ENCODE assay signal across 19 cellular contexts in the genomic region with DNA sequence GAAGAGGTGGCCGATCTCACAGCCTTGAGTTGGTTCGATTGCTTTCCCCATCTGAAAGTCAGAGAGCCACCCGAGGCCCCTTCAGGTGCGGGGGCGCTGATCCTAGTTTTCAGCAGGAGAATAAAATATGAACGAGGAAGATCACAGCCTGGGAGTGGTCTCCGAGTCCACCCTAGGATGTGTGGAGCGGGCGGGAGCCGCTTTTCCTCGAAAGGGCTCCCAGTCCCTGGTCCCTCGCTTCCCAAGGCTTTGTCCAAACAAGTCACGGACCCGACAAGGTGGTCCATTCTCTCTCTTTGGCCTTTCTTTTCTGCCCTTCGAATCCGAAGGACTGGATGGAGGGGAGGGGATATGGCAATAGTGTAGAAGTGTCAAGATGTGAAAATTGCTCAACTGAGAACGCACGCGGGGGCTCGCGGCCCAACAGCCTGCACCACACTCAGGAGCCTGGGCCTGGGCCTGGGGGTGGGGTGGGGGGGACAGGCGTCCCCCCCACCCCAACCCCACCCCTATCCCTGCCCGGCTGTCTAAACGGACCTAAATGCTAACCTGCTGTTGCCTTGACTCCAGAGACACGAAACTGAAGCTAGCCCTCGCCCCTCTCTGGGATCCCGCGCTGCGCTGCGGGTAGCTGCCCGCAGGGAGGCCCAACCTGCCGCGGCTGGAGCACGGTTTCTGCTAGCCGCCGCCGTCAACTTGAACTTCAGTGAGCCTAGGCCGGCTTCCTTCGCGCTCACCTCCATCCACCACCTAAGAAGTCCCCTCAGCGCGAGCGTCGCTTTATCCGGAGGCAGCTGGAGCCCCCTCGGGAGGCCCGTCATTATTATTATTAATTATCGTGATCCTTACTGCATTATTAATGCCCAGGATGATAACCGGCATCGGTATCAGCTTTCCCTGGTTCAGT. TPM values are rescaled to one million over a fixed set of nuclear protein-coding genes. Genes with fewer than 3 reads are reported as not detected.
DNase-seq lines count a peak whose midpoint lies in the region; ATAC-seq and TF ChIP-seq lines count a peak whose summit lies in the region.
"Had no signal": no experiment of that assay in that cellular context is flagged by ENCODE, and none has a peak within 500 bp of the region (broad histone marks: within the 10 kb centered on the region; RNA-seq: fewer than 3 reads in every experiment).

No MANE protein-coding gene starts in this region.

- H3K18ac ChIP-seq in mesendoderm (ENCODE audit: low read length): peak overlapping the region; percentile 54

- CTCF ChIA-PET in CD4-positive, alpha-beta T cell (lab: Charles Lee): no interaction called here

- H3K4me2 ChIP-seq in mesendoderm (ENCODE audit: low read length): peak overlapping the region; percentile 44
- H3K4me2 ChIP-seq: BLaER1 treated with 17β-estradiol and CSF1 and Interleukin-3, amounts not matched to agents 10 nM and 100 nM had no signal

- peaks cover 94% of the 10 kb centered on the region for H3K27me3 Mint-ChIP-seq in CD4-positive, alpha-beta T cell

- no peak for TF ChIP-seq CTCF in CD4-positive, alpha-beta T cell (IDR thresholded peaks at IDR 0.05)
- TF ChIP-seq CTCF in BE2C (IDR thresholded peaks at IDR 0.05; ENCODE audit: low read depth, low read length): no peak

- H2AK5ac ChIP-seq in mesendoderm (ENCODE audit: low read length): no peak overlapping the region

- POLR2A ChIA-PET in CD4-positive, alpha-beta T cell (lab: Charles Lee): interaction anchor here (0.7 kb wide), 1 partner anchor 19 kb away, joined by 3 read pairs; no protein-coding TSS in a partner anchor

- peak overlapping the region; percentile 85 for H3K56ac ChIP-seq in mesendoderm (ENCODE audit: low read length)

- H3K79me2 ChIP-seq in mesendoderm (ENCODE audit: control insufficient read depth, insufficient read depth, low read length): peaks cover 21% of the 10 kb centered on the region

- peak overlapping the region; percentile 37 for H2BK15ac ChIP-seq in mesendoderm (replicated peaks; ENCODE audit: low read depth)

- WGBS in mesendoderm (ENCODE audit: extremely low coverage, insufficient coverage, low lambda C conversion rate): no CpG with 5 or more reads among the region's 50 CpGs

- H3K36me3 ChIP-seq in HUES6 (ENCODE audit: control insufficient read depth, insufficient read depth, low read length) (peaks cover 17% of the 10 kb centered on the region), mesendoderm (ENCODE audit: control insufficient read depth, insufficient read depth, low read length) (peaks cover 1% of the 10 kb centered on the region), BE2C (no peaks in the 10 kb centered on the region)
- H3K36me3 ChIP-seq: BLaER1 treated with 17β-estradiol and CSF1 and Interleukin-3, amounts not matched to agents 10 nM and 100 nM; heart left ventricle had no signal

- ATAC-seq in CD4-positive, alpha-beta T cell (ENCODE audit: poor library complexity): no peak
- no peak for ATAC-seq in GM21390 (IDR thresholded peaks at IDR 0.05; ENCODE audit: unreplicated experiment)
- no peak for ATAC-seq in GM18520 (IDR thresholded peaks at IDR 0.05; ENCODE audit: unreplicated experiment)
- no peak for ATAC-seq in GM18870 (IDR thresholded peaks at IDR 0.05; ENCODE audit: unreplicated experiment)
- ATAC-seq: body of pancreas, heart left ventricle had no signal

- H3K23ac ChIP-seq in mesendoderm (ENCODE audit: low read length): peak overlapping the region; percentile 32

- H4K5ac ChIP-seq in mesendoderm (ENCODE audit: low read length): no peak overlapping the region

- peak overlapping the region; percentile 51 for H3K4me3 Mint-ChIP-seq in CD4-positive, alpha-beta T cell
- H3K4me3 Mint-ChIP-seq: activated B cell treated with CpG ODN at 0.5 μM for 24 hours; activated T-cell treated with anti-CD3 and anti-CD28 coated beads, Interleukin-2, amount 50 U/mL, for 4 hours; HFFc6; stimulated activated naive CD8-positive, alpha-beta T cell treated with anti-CD3 and anti-CD28 coated beads, Interleukin-15, Interleukin-2, amounts not matched to agents 100 ng/mL and 50 ng/mL, for 24 hours had no signal

- H3K4me1 ChIP-seq in HUES6 (ENCODE audit: control insufficient read depth, insufficient read depth, low read length) (peaks cover 65% of the 10 kb centered on the region), mesendoderm (ENCODE audit: control insufficient read depth, low read depth, low read length) (peaks cover 12% of the 10 kb centered on the region), BE2C (no peaks in the 10 kb centered on the region)
- H3K4me1 ChIP-seq: BLaER1 treated with 17β-estradiol and CSF1 and Interleukin-3, amounts not matched to agents 10 nM and 100 nM had no signal

- H3K27ac ChIP-seq in CD4-positive, alpha-beta T cell (ENCODE audit: low read depth, low read length): no peak overlapping the region
- H3K27ac ChIP-seq in HUES6 (ENCODE audit: low read depth, low read length) (no peak overlapping the region), mesendoderm (ENCODE audit: low read depth, low read length) (peak overlapping the region; percentile 81)
- H3K27ac ChIP-seq: BLaER1 treated with 17β-estradiol and CSF1 and Interleukin-3, amounts not matched to agents 10 nM and 100 nM; body of pancreas; heart left ventricle had no signal

- no peak overlapping the region for H3K27ac Mint-ChIP-seq in CD4-positive, alpha-beta T cell
- H3K27ac Mint-ChIP-seq: activated B cell treated with CpG ODN at 0.5 μM for 24 hours; HFFc6; stimulated activated naive CD8-positive, alpha-beta T cell treated with anti-CD3 and anti-CD28 coated beads, Interleukin-15, Interleukin-2, amounts not matched to agents 100 ng/mL and 50 ng/mL, for 24 hours had no signal

- peak overlapping the region; percentile 31 for H2BK120ac ChIP-seq in mesendoderm (ENCODE audit: low read depth, low read length)

- peaks cover under 1% of the 10 kb centered on the region for H3K9me3 Mint-ChIP-seq in CD4-positive, alpha-beta T cell
- H3K9me3 Mint-ChIP-seq: activated T-cell treated with anti-CD3 and anti-CD28 coated beads, Interleukin-2, amount 50 U/mL, for 4 hours; HFFc6; stimulated activated naive CD8-positive, alpha-beta T cell treated with anti-CD3 and anti-CD28 coated beads, Interleukin-15, Interleukin-2, amounts not matched to agents 100 ng/mL and 50 ng/mL, for 24 hours had no signal

- DNase-seq in CD4-positive, alpha-beta T cell: no peak
- DNase-seq in cerebellar cortex (ENCODE audit: low spot score) (peak; percentile 56), mesendoderm (peak; percentile 77), BE2C (no peak)
- DNase-seq: activated B cell treated with CpG ODN at 0.5 μM for 24 hours; activated T-cell treated with anti-CD3 and anti-CD28 coated beads, Interleukin-2, amount 50 U/mL, for 4 hours; body of pancreas; GF-D8; heart left ventricle; HFFc6; midbrain; NCI-H1092; NK-92 treated with Interleukin-12 subunit alpha and Interleukin-12 subunit beta, amount 100 ng/mL, for 24 hours had no signal

- peak overlapping the region; percentile 51 for H2BK5ac ChIP-seq in mesendoderm (ENCODE audit: low read length)

- H3K27me3 ChIP-seq in CD4-positive, alpha-beta T cell (ENCODE audit: control insufficient read depth, insufficient read depth, low read length): peaks cover 98% of the 10 kb centered on the region
- H3K27me3 ChIP-seq in HUES6 (ENCODE audit: control insufficient read depth, insufficient read depth, low read length) (peaks cover 94% of the 10 kb centered on the region), mesendoderm (ENCODE audit: insufficient read depth, low read length, poor library complexity) (no peaks in the 10 kb centered on the region), BE2C (peaks cover 97% of the 10 kb centered on the region)

- peak overlapping the region; percentile 54 for H3K4me3 ChIP-seq in HUES6 (ENCODE audit: low read depth, low read length)
- no peak overlapping the region for H3K4me3 ChIP-seq in mesendoderm (ENCODE audit: low read length)
- no peak overlapping the region for H3K4me3 ChIP-seq in BE2C (ENCODE audit: low read depth, low read length)
- H3K4me3 ChIP-seq: body of pancreas, heart left ventricle had no signal

- intact Hi-C loops in CD4-positive, alpha-beta T cell (cut with DNase I, micrococcal nuclease): loop anchor here in 1 of 2 experiments (2.0 kb wide), 1 partner anchor 14 kb away; no protein-coding TSS in a partner anchor

- H3K4me1 Mint-ChIP-seq in CD4-positive, alpha-beta T cell (ENCODE audit: low read depth): peaks cover 43% of the 10 kb centered on the region

- H3K9ac ChIP-seq in HUES6 (ENCODE audit: low read length) (peak overlapping the region; percentile 15), mesendoderm (ENCODE audit: low read length) (peak overlapping the region; percentile 69)
- H3K9ac ChIP-seq: BLaER1 treated with 17β-estradiol and CSF1 and Interleukin-3, amounts not matched to agents 10 nM and 100 nM had no signal

- H3K36me3 Mint-ChIP-seq in CD4-positive, alpha-beta T cell (ENCODE audit: low read depth): peaks cover 10% of the 10 kb centered on the region

- no peaks in the 10 kb centered on the region for H3K79me1 ChIP-seq in mesendoderm (ENCODE audit: low read length)

- H3K9me3 ChIP-seq in CD4-positive, alpha-beta T cell (ENCODE audit: control insufficient read depth, low read length): peaks cover 21% of the 10 kb centered on the region
- H3K9me3 ChIP-seq in HUES6 (ENCODE audit: control insufficient read depth, insufficient read depth, low read depth, low read length) (no peaks in the 10 kb centered on the region), BE2C (no peaks in the 10 kb centered on the region)
- H3K9me3 ChIP-seq: heart left ventricle had no signal

- peak overlapping the region; percentile 39 for H3K4ac ChIP-seq in mesendoderm (ENCODE audit: low read depth, low read length)

- H4K8ac ChIP-seq in mesendoderm (ENCODE audit: low read depth, low read length): peak overlapping the region; percentile 59

RNA-seq across cellular contexts. Expression of a gene that starts 7.1 kb away (rescaled TPM):
- not detected for total RNA-seq in CD4-positive, alpha-beta T cell
- polyA plus RNA-seq in mesendoderm (2013, experiment 1 of 2): 230 TPM
- 222 TPM for polyA plus RNA-seq in mesendoderm (2013, experiment 2 of 2)
- not detected for polyA plus RNA-seq in BE2C (2012; ENCODE audit: insufficient read depth, insufficient read length, low read depth)
- total RNA-seq: activated B cell treated with CpG ODN at 0.5 μM for 24 hours, body of pancreas, heart left ventricle had no signal
- polyA plus RNA-seq: heart left ventricle had no signal

RNA-seq across cellular contexts. Expression of a gene that starts 17.2 kb away (rescaled TPM):
- not detected for total RNA-seq in CD4-positive, alpha-beta T cell
- 10.9 TPM for polyA plus RNA-seq in mesendoderm (2013, experiment 1 of 2)
- polyA plus RNA-seq in mesendoderm (2013, experiment 2 of 2): 11.0 TPM
- not detected for polyA plus RNA-seq in BE2C (2012; ENCODE audit: insufficient read depth, insufficient read length, low read depth)
- total RNA-seq: activated B cell treated with CpG ODN at 0.5 μM for 24 hours; activated T-cell treated with anti-CD3 and anti-CD28 coated beads, Interleukin-2, amount 50 U/mL, for 4 hours; body of pancreas; heart left ventricle; HFFc6 had no signal
- polyA plus RNA-seq: heart left ventricle had no signal

Comparison
In these comparisons a context has a peak if more than half of its experiments do, and no peak if none do; other contexts are left out.
1. DNase-seq: peak in cerebellar cortex (single experiment) and mesendoderm (single experiment); none in CD4-positive, alpha-beta T cell (0 of 10) and BE2C (single experiment).